1 cellular context compared by ENCODE assay signal in genomic region chr14:65318636-65319506, GRCh38.
TF ChIP-seq lines count a peak whose summit lies in the region.

No MANE protein-coding gene starts in this region.

TF ChIP-seq in SK-N-SH, 30 proteins besides CTCF, POLR2A, EP300 and RAD21 (continued from another document):
- TF ChIP-seq USF1 (IDR thresholded peaks at IDR 0.05; ENCODE audit: borderline replicate concordance, low read depth), result no peak
- no peak for TF ChIP-seq FOXM1 (IDR thresholded peaks at IDR 0.05; ENCODE audit: low read depth)
- no peak for TF ChIP-seq RFX5 (IDR thresholded peaks at IDR 0.05; ENCODE audit: low read length)
TF ChIP-seq in SK-N-SH: peak in this region for 0.
